20 cellular contexts compared by ENCODE assay signal in genomic region chr4:164551713-164552040, GRCh38.
"Had no signal": no experiment of that assay in that cellular context is flagged by ENCODE, and none has a peak within 500 bp of the region (broad histone marks: within the 10 kb centered on the region; RNA-seq: fewer than 3 reads in every experiment).

No MANE protein-coding gene starts in this region.

- H3K4me1 ChIP-seq: SJSA1 had no signal

- H3K36me3 Mint-ChIP-seq: IgD-negative memory B cell had no signal

- ATAC-seq: K562 had no signal

- DNase-seq: Kasumi-1, MM.1S, NCI-H1092 treated with DMSO at 0.1 percent for 48 hours, NCI-H1436, NCI-H187, NCI-H2029, NCI-H2081 treated with DMSO at 0.1 percent for 48 hours, NCI-H2227 treated with DMSO at 0.1 percent for 48 hours, NCI-H524, NCI-H526 treated with DMSO at 0.1 percent for 48 hours, NCI-H748 treated with DMSO at 0.1 percent for 48 hours, Right ventricle myocardium superior, RPMI8226, SIG-M5 had no signal

- H3K27ac Mint-ChIP-seq: IgD-negative memory B cell had no signal

- H3K27ac ChIP-seq: HL-60, KMS-11, SJSA1 had no signal

- H3K27me3 ChIP-seq: SJSA1 had no signal

- H3K4me2 ChIP-seq: KMS-11 had no signal

- H3K4me1 Mint-ChIP-seq: IgD-negative memory B cell had no signal

- H3K27me3 Mint-ChIP-seq: IgD-negative memory B cell had no signal

- H3K9ac ChIP-seq: KMS-11 had no signal

- H3K4me3 ChIP-seq: K562, SJSA1, SK-N-MC had no signal

- H3K9me3 ChIP-seq: SJSA1 had no signal

- H3K36me3 ChIP-seq: SJSA1 had no signal
